ENCODE assay signal across 12 cellular contexts in genomic region chr9:89941875-89942274, GRCh38.
A peak's percentile ranks its signal among the peaks of the same experiment; 100 is the strongest.
DNase-seq lines count a peak whose midpoint lies in the region; ATAC-seq, FAIRE-seq and TF ChIP-seq lines count a peak whose summit lies in the region.
"Had no signal": no experiment of that assay in that cellular context is flagged by ENCODE, and none has a peak within 500 bp of the region (broad histone marks: within the 10 kb centered on the region; RNA-seq: fewer than 3 reads in every experiment).

No MANE protein-coding gene starts in this region.

- ATAC-seq in heart left ventricle, result peak; percentile 68 to 93 (median 82)
- ATAC-seq in thoracic aorta (ENCODE audit: insufficient number of reproducible peaks, low FRiP score, low read depth), result peak; percentile 99
- no peak for ATAC-seq in HG03378 (IDR thresholded peaks at IDR 0.05; ENCODE audit: unreplicated experiment)

- H3K27me3 ChIP-seq in heart left ventricle, result peaks cover 0 to 4% (median 0%) of the 10 kb centered on the region in 9 donors
- H3K27me3 ChIP-seq in thoracic aorta (replicated peaks; ENCODE audit: insufficient read depth), result no peaks in the 10 kb centered on the region
- no peaks in the 10 kb centered on the region for H3K27me3 ChIP-seq in small intestine (ENCODE audit: control insufficient read depth in 2 of 2, insufficient read depth in 2 of 2, low read length in 2 of 2)

- intact Hi-C loops in heart left ventricle (cut with DNase I), result no loop called here

- H3K9me3 ChIP-seq in heart left ventricle (no peaks in the 10 kb centered on the region), thoracic aorta (no peaks in the 10 kb centered on the region), small intestine (ENCODE audit: control insufficient read depth, low read depth) (no peaks in the 10 kb centered on the region)

- H3K36me3 ChIP-seq in heart left ventricle, result no peaks in the 10 kb centered on the region
- no peaks in the 10 kb centered on the region for H3K36me3 ChIP-seq in thoracic aorta
- H3K36me3 ChIP-seq in small intestine (ENCODE audit: control insufficient read depth in 2 of 2, insufficient read depth in 2 of 2, low read length in 2 of 2), result no peaks in the 10 kb centered on the region

- H3K27ac ChIP-seq in heart left ventricle (peak overlapping the region in 1 of 12 donors; percentile 64), thoracic aorta (peak overlapping the region; percentile 43 to 58), small intestine (ENCODE audit: low read depth in 1 of 2, low read length in 1 of 2) (no peak overlapping the region)
- H3K27ac ChIP-seq: C4-2B had no signal

- H3K4me1 ChIP-seq in heart left ventricle, result peaks cover 0 to 10% (median 2%) of the 10 kb centered on the region in 12 donors
- peaks cover 9 to 43% of the 10 kb centered on the region in 2 donors for H3K4me1 ChIP-seq in thoracic aorta (ENCODE audit: control insufficient read depth in 1 of 2, low read depth in 2 of 2)
- H3K4me1 ChIP-seq in small intestine (ENCODE audit: control insufficient read depth in 2 of 2, insufficient read depth in 1 of 2, low read depth in 1 of 2, low read length in 1 of 2), result no peaks in the 10 kb centered on the region

- H3K4me3 ChIP-seq in heart left ventricle, result no peak overlapping the region
- no peak overlapping the region for H3K4me3 ChIP-seq in thoracic aorta
- no peak overlapping the region for H3K4me3 ChIP-seq in small intestine (ENCODE audit: low read depth in 1 of 2, low read length in 2 of 2)
- H3K4me3 ChIP-seq: skin epidermis had no signal

- DNase-seq in NCI-H510A treated with DMSO at 0.1 percent for 48 hours (lab: John Stamatoyannopoulos, UW) (peak; percentile 60), NCI-H510A (lab: John Stamatoyannopoulos, UW) (no peak), NCI-H524 treated with DMSO at 0.1 percent for 48 hours (lab: John Stamatoyannopoulos, UW) (peak; percentile 54), heart left ventricle (no peak), thoracic aorta (ENCODE audit: low spot score) (no peak), small intestine (no peak), epidermal melanocyte (ENCODE audit: insufficient read length, low spot score) (no peak)
- DNase-seq: activated T-cell treated with anti-CD3 and anti-CD28 coated beads, Interleukin-2, amount 50 U/mL, for 4 hours; erythroblast had no signal

- no peak for TF ChIP-seq CTCF in heart left ventricle (IDR thresholded peaks at IDR 0.05)
- TF ChIP-seq CTCF in thoracic aorta (IDR thresholded peaks at IDR 0.05), result no peak

- no peak for FAIRE-seq in small intestine (lab: Jason Lieb, UNC)

- WGBS in heart left ventricle, 4 donors, result 29 to 49% (median 35%) methylated on average over 2 of the region's 2 CpGs
- 63 to 85% (median 76%) methylated on average over 2 of the region's 2 CpGs for WGBS in small intestine, 3 donors

- TF ChIP-seq POLR2A in heart left ventricle (IDR thresholded peaks at IDR 0.05), result no peak

Comparison
In these comparisons a context has a peak if more than half of its experiments do, and no peak if none do; other contexts are left out.
1. DNase-seq: peak in NCI-H510A treated with DMSO at 0.1 percent for 48 hours (single experiment) and NCI-H524 treated with DMSO at 0.1 percent for 48 hours (single experiment); none in NCI-H510A (single experiment), heart left ventricle (0 of 5), thoracic aorta (single experiment), small intestine (single experiment) and epidermal melanocyte (single experiment).
2. H3K27ac ChIP-seq: peak in thoracic aorta (2 of 2); none in small intestine (0 of 2).